Comparison of ENCODE assay signal across 24 cellular contexts in the genomic region with DNA sequence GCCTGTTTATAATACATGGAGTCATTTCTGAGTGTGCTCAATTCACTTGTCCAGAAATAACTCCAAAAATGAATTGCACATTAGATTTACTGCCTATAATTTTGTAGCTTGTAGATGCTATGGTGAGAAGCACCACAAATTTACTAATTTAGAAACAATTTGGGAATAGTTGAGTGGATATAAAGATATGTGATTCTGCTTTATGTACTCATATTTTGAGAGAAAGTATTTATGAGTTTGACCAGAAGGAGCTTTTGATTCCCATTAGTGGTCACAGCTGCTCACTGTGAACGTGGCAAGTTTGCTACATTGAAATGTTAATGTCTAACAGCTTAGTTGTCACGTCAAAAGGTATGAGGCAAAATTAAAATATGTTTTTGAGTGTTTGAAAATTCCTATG.
"Had no signal": no experiment of that assay in that cellular context is flagged by ENCODE, and none has a peak within 500 bp of the region (broad histone marks: within the 10 kb centered on the region; RNA-seq: fewer than 3 reads in every experiment).

No MANE protein-coding gene starts in this region.

- H3K27ac ChIP-seq: adrenal gland, Peyer's patch, RWPE1, SJCRH30, VCaP had no signal

- H3K9me3 ChIP-seq: adrenal gland, Peyer's patch, SJCRH30, SK-N-SH had no signal

- H3K4me1 ChIP-seq: adrenal gland, Peyer's patch had no signal

- H3K4me3 ChIP-seq: adrenal gland, Peyer's patch, SJCRH30 had no signal

- H3K4me1 Mint-ChIP-seq: activated CD4-positive, alpha-beta T cell treated with anti-CD3 and anti-CD28 coated beads, Interleukin-2, amount 10 ng/mL, durations not matched to agents 7 days and 5 days; activated naive CD8-positive, alpha-beta T cell treated with anti-CD3 and anti-CD28 coated beads for 36 hours; activated T-helper 17 cell treated with anti-CD3 and anti-CD28 coated beads, Interleukin-2, amount 50 U/mL, for 72 hours had no signal

- H3K27ac Mint-ChIP-seq: activated CD4-positive, alpha-beta memory T cell treated with anti-CD3 and anti-CD28 coated beads for 36 hours; activated CD4-positive, alpha-beta T cell treated with anti-CD3 and anti-CD28 coated beads, Interleukin-2, amount 10 ng/mL, durations not matched to agents 7 days and 5 days; activated naive CD4-positive, alpha-beta T cell treated with anti-CD3 and anti-CD28 coated beads for 36 hours; activated naive CD8-positive, alpha-beta T cell treated with anti-CD3 and anti-CD28 coated beads for 36 hours; activated T-helper 17 cell treated with anti-CD3 and anti-CD28 coated beads, Interleukin-2, amount 50 U/mL, for 72 hours had no signal

- H3K9me3 Mint-ChIP-seq: activated CD4-positive, alpha-beta memory T cell treated with anti-CD3 and anti-CD28 coated beads for 36 hours; activated CD4-positive, alpha-beta T cell treated with anti-CD3 and anti-CD28 coated beads, Interleukin-2, amount 10 ng/mL, durations not matched to agents 7 days and 5 days; activated naive CD4-positive, alpha-beta T cell treated with anti-CD3 and anti-CD28 coated beads for 36 hours; activated naive CD8-positive, alpha-beta T cell treated with anti-CD3 and anti-CD28 coated beads for 36 hours; activated T-cell treated with anti-CD3 and anti-CD28 coated beads, Interleukin-2, amount 50 U/mL, for 4 hours; activated T-helper 17 cell treated with anti-CD3 and anti-CD28 coated beads, Interleukin-2, amount 50 U/mL, for 72 hours had no signal

- H3K9ac ChIP-seq: SK-N-SH had no signal

- ATAC-seq: activated T-cell treated with anti-CD3 and anti-CD28 coated beads, Interleukin-2, amount 50 U/mL, for 4 hours; activated T-helper 17 cell treated with anti-CD3 and anti-CD28 coated beads, Interleukin-2, amount 50 U/mL, for 72 hours had no signal

- H3K4me3 Mint-ChIP-seq: activated CD4-positive, alpha-beta memory T cell treated with anti-CD3 and anti-CD28 coated beads for 36 hours; activated CD4-positive, alpha-beta T cell treated with anti-CD3 and anti-CD28 coated beads, Interleukin-2, amount 10 ng/mL, durations not matched to agents 7 days and 5 days; activated naive CD4-positive, alpha-beta T cell treated with anti-CD3 and anti-CD28 coated beads for 36 hours; activated naive CD8-positive, alpha-beta T cell treated with anti-CD3 and anti-CD28 coated beads for 36 hours; activated T-cell treated with anti-CD3 and anti-CD28 coated beads, Interleukin-2, amount 50 U/mL, for 4 hours; activated T-helper 17 cell treated with anti-CD3 and anti-CD28 coated beads, Interleukin-2, amount 50 U/mL, for 72 hours had no signal

- H3K36me3 Mint-ChIP-seq: activated CD4-positive, alpha-beta memory T cell treated with anti-CD3 and anti-CD28 coated beads for 36 hours; activated naive CD8-positive, alpha-beta T cell treated with anti-CD3 and anti-CD28 coated beads for 36 hours had no signal

- H3K27me3 ChIP-seq: adrenal gland, Peyer's patch, SJCRH30 had no signal

- H3K36me3 ChIP-seq: adrenal gland, Peyer's patch, SJCRH30 had no signal

- H3K27me3 Mint-ChIP-seq: activated CD4-positive, alpha-beta memory T cell treated with anti-CD3 and anti-CD28 coated beads for 36 hours had no signal

- DNase-seq: activated CD4-positive, alpha-beta memory T cell treated with anti-CD3 and anti-CD28 coated beads for 36 hours; activated CD4-positive, alpha-beta T cell treated with anti-CD3 and anti-CD28 coated beads, Interleukin-2, amount 10 ng/mL, durations not matched to agents 7 days and 5 days; activated CD4-positive, CD25-positive, alpha-beta regulatory T cell; activated CD8-positive, alpha-beta memory T cell treated with anti-CD3 and anti-CD28 coated beads for 24 hours; activated gamma-delta T cell; activated naive CD4-positive, alpha-beta T cell treated with anti-CD3 and anti-CD28 coated beads for 36 hours; activated naive CD8-positive, alpha-beta T cell treated with anti-CD3 and anti-CD28 coated beads for 36 hours; activated T-cell treated with anti-CD3 and anti-CD28 coated beads, Interleukin-2, amount 50 U/mL, for 4 hours; adrenal gland; anterior cingulate cortex; cerebellar nuclear complex; NCI-H1105 treated with DMSO at 0.1 percent for 48 hours; NCI-H1436 treated with DMSO at 0.1 percent for 48 hours; NCI-H187; NCI-H2081 treated with DMSO at 0.1 percent for 48 hours; NCI-H446; Peyer's patch; Right ventricle myocardium superior; SJCRH30; SK-N-SH; T-helper 1 cell had no signal

- H3K4me2 ChIP-seq: SK-N-SH had no signal
